In genomic region chr4:169225058-169225751, GRCh38 we compare ENCODE assay signal across 10 cellular contexts. TPM values are rescaled to one million over a fixed set of nuclear protein-coding genes. Genes with fewer than 3 reads are reported as not detected.
DNase-seq lines count a peak whose midpoint lies in the region; ATAC-seq and TF ChIP-seq lines count a peak whose summit lies in the region.
"Had no signal": no experiment of that assay in that cellular context is flagged by ENCODE, and none has a peak within 500 bp of the region (broad histone marks: within the 10 kb centered on the region; RNA-seq: fewer than 3 reads in every experiment).

No MANE protein-coding gene starts in this region.

- H3K4me3 ChIP-seq in ACC112 (ENCODE audit: low read depth, low read length) (peak overlapping the region; percentile 66), NB4 (ENCODE audit: low read depth, low read length) (no peak overlapping the region), vagina (no peak overlapping the region), endodermal cell (ENCODE audit: low read length) (no peak overlapping the region)
- H3K4me3 ChIP-seq: SK-N-MC had no signal

- no peak overlapping the region for H2AFZ ChIP-seq in ACC112 (ENCODE audit: low read length, unreplicated experiment)

- H3K79me2 ChIP-seq in ACC112 (ENCODE audit: control insufficient read depth, insufficient read depth, low read length, unreplicated experiment), result peaks cover 77% of the 10 kb centered on the region

- 99 to 100% methylated on average over 3 to 4 of the region's 4 CpGs for WGBS in endodermal cell (ENCODE audit: insufficient coverage in 1 of 2, insufficient read length in 1 of 2), 2 experiments

- TF ChIP-seq POLR2A in NB4 (IDR thresholded peaks at IDR 0.05; ENCODE audit: extremely low read depth, insufficient read length), result no peak
- no peak for TF ChIP-seq POLR2A in vagina (IDR thresholded peaks at IDR 0.05)

- H3K27me3 ChIP-seq in ACC112 (ENCODE audit: insufficient read depth, low read length), result no peaks in the 10 kb centered on the region
- H3K27me3 ChIP-seq in vagina, result no peaks in the 10 kb centered on the region
- no peaks in the 10 kb centered on the region for H3K27me3 ChIP-seq in endodermal cell (ENCODE audit: control insufficient read depth, insufficient read depth, low read length, poor library complexity, severe bottlenecking)

- no peak overlapping the region for H3K27ac Mint-ChIP-seq in endodermal cell

- DNase-seq in NB4 (ENCODE audit: low read depth) (peak; percentile 30), fibroblast of the conjunctiva (ENCODE audit: low read depth) (peak; percentile 87), vagina (ENCODE audit: extremely low spot score in 2 of 2) (no peak), NCI-H69 (lab: John Stamatoyannopoulos, UW) (no peak), endodermal cell (no peak), NCI-H146 treated with DMSO at 0.1 percent for 48 hours (lab: John Stamatoyannopoulos, UW; ENCODE audit: unreplicated experiment) (no peak)
- DNase-seq: GF-D8 had no signal

- peaks cover 2% of the 10 kb centered on the region for H3K4me1 Mint-ChIP-seq in endodermal cell

- H3K27me3 Mint-ChIP-seq in endodermal cell (ENCODE audit: insufficient read depth), result no peaks in the 10 kb centered on the region

- no peak overlapping the region for H3K4me3 Mint-ChIP-seq in endodermal cell

- peak; percentile 70 for ATAC-seq in GM19463 (IDR thresholded peaks at IDR 0.05; ENCODE audit: unreplicated experiment)

- H3K9me3 ChIP-seq in vagina, result no peaks in the 10 kb centered on the region
- H3K9me3 ChIP-seq in endodermal cell (ENCODE audit: control insufficient read depth, low read length), result no peaks in the 10 kb centered on the region

- peaks cover 6% of the 10 kb centered on the region for H3K9me3 Mint-ChIP-seq in endodermal cell

- H3K27ac ChIP-seq in ACC112 (ENCODE audit: low read depth, low read length), result peak overlapping the region; percentile 96
- no peak overlapping the region for H3K27ac ChIP-seq in vagina
- H3K27ac ChIP-seq in endodermal cell (ENCODE audit: low read depth, low read length), result no peak overlapping the region
- H3K27ac ChIP-seq: SK-N-MC had no signal

- H3K36me3 ChIP-seq in ACC112 (ENCODE audit: insufficient read depth, low read length), result peaks cover 18% of the 10 kb centered on the region
- H3K36me3 ChIP-seq in vagina, result no peaks in the 10 kb centered on the region
- peaks cover 67% of the 10 kb centered on the region for H3K36me3 ChIP-seq in endodermal cell (ENCODE audit: control insufficient read depth, insufficient read depth, low read length)

- peaks cover 18% of the 10 kb centered on the region for H3K36me3 Mint-ChIP-seq in endodermal cell (ENCODE audit: low read depth)

- peaks cover 68% of the 10 kb centered on the region for H3K4me1 ChIP-seq in ACC112 (ENCODE audit: control insufficient read depth, insufficient read depth, low read length, unreplicated experiment)
- H3K4me1 ChIP-seq in vagina, result peaks cover 28% of the 10 kb centered on the region
- H3K4me1 ChIP-seq in endodermal cell (ENCODE audit: control insufficient read depth, insufficient read depth, low read length), result no peaks in the 10 kb centered on the region

- no peak overlapping the region for H3K9ac ChIP-seq in endodermal cell (ENCODE audit: extremely low read depth, low read length, poor library complexity, severe bottlenecking)

- intact Hi-C loops in vagina (cut with DNase I), result no loop called here

- TF ChIP-seq CTCF in NB4 (IDR thresholded peaks at IDR 0.05; ENCODE audit: low read depth, low read length) (no peak), vagina (IDR thresholded peaks at IDR 0.05) (no peak), endodermal cell (conservative IDR thresholded peaks at IDR 0.05) (no peak)

RNA-seq across cellular contexts. Expression of gene SH3RF1, which starts 45.6 kb away (rescaled TPM):
- total RNA-seq in vagina (16.0 TPM), endodermal cell (10 to 100 TPM; 37.6 to 68.8 TPM)
- 17.6 TPM for polyA plus RNA-seq in endodermal cell (2013, experiment 1 of 2)
- polyA plus RNA-seq in endodermal cell (2013, experiment 2 of 2), result 16.1 TPM

Comparison
In these comparisons a context has a peak if more than half of its experiments do, and no peak if none do; other contexts are left out.
1. DNase-seq: peak in NB4 (single experiment) and fibroblast of the conjunctiva (single experiment); none in vagina (0 of 2), NCI-H69 (single experiment), endodermal cell (single experiment) and NCI-H146 treated with DMSO at 0.1 percent for 48 hours (single experiment).